8 cellular contexts compared by ENCODE assay signal in the genomic region with DNA sequence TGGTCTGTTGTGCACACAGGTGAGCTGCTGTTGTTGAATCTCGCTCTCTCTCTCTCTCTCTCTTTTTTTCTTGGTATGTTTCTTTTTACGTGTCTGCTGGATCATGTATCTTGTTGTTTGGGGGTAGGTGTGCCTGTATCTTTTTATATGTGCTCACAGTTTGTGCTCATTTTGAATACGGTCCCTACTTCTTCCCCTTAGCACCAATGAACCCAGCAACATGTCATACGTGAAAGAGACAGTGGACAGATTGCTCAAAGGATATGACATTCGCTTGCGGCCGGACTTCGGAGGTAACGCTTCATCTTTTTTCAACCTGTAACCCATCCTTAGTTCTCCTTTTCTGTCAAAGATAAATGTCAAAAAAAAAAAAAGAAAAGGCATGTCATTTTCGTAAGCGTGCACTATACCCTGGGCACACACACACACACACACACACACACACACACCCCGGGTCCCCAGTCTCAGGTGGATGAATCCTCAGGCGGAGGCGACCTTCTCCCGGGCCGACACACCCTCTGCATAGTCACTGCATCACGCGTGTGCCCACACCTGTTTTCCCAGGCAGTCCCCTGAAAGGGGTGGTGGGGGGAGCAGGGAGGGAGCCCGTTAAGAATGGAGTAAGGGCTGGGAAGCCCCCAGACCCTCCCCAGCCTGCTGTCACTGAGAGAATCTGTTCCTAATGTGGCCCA. TPM values are rescaled to one million over a fixed set of nuclear protein-coding genes. Genes with fewer than 3 reads are reported as not detected.
DNase-seq lines count a peak whose midpoint lies in the region; ATAC-seq and TF ChIP-seq lines count a peak whose summit lies in the region.

No MANE protein-coding gene starts in this region.

- H3K79me2 ChIP-seq in ACC112 (ENCODE audit: control insufficient read depth, insufficient read depth, low read length, unreplicated experiment), result no peaks in the 10 kb centered on the region

- CTCF ChIA-PET in activated B cell treated with CpG ODN at 0.5 μM for 24 hours (lab: Charles Lee), result no interaction called here

- H3K4me1 Mint-ChIP-seq in activated B cell treated with CpG ODN at 0.5 μM for 24 hours (peaks cover 20% of the 10 kb centered on the region), glutamatergic neuron (ENCODE audit: low read depth, unreplicated experiment) (peaks cover 14% of the 10 kb centered on the region)

- peaks cover 34% of the 10 kb centered on the region for H3K27me3 Mint-ChIP-seq in activated B cell treated with CpG ODN at 0.5 μM for 24 hours
- peaks cover 5% of the 10 kb centered on the region for H3K27me3 Mint-ChIP-seq in glutamatergic neuron (ENCODE audit: unreplicated experiment)

- no peak overlapping the region for H3K27ac ChIP-seq in ACC112 (ENCODE audit: low read depth, low read length)

- H3K27ac Mint-ChIP-seq in activated B cell treated with CpG ODN at 0.5 μM for 24 hours (no peak overlapping the region), glutamatergic neuron (ENCODE audit: unreplicated experiment) (peak overlapping the region; percentile 82)

- H3K36me3 Mint-ChIP-seq in activated B cell treated with CpG ODN at 0.5 μM for 24 hours (ENCODE audit: low read depth) (no peaks in the 10 kb centered on the region), glutamatergic neuron (ENCODE audit: unreplicated experiment) (no peaks in the 10 kb centered on the region)

- peak; percentile 5 for ATAC-seq in GM21619 (IDR thresholded peaks at IDR 0.05; ENCODE audit: unreplicated experiment)
- no peak for ATAC-seq in activated B cell treated with CpG ODN at 0.5 μM for 24 hours (ENCODE audit: low read depth)
- no peak for ATAC-seq in HG02571 (IDR thresholded peaks at IDR 0.05; ENCODE audit: unreplicated experiment)

- no peaks in the 10 kb centered on the region for H3K36me3 ChIP-seq in ACC112 (ENCODE audit: insufficient read depth, low read length)

- peaks cover 70% of the 10 kb centered on the region for H3K27me3 ChIP-seq in ACC112 (ENCODE audit: insufficient read depth, low read length)

- peak overlapping the region; percentile 77 for H2AFZ ChIP-seq in ACC112 (ENCODE audit: low read length, unreplicated experiment)

- POLR2A ChIA-PET in activated B cell treated with CpG ODN at 0.5 μM for 24 hours (lab: Charles Lee), result no interaction called here

- H3K4me1 ChIP-seq in ACC112 (ENCODE audit: control insufficient read depth, insufficient read depth, low read length, unreplicated experiment), result peaks cover 2% of the 10 kb centered on the region

- TF ChIP-seq CTCF in activated B cell treated with CpG ODN at 0.5 μM for 24 hours (IDR thresholded peaks at IDR 0.05) (no peak), glutamatergic neuron (IDR thresholded peaks at IDR 0.05; ENCODE audit: partially characterized antibody, unreplicated experiment) (no peak)

- intact Hi-C loops in activated B cell treated with CpG ODN at 0.5 μM for 24 hours (cut with micrococcal nuclease) (no loop called here), posterior cingulate gyrus (cut with DNase I) (loop anchor here (2.0 to 5.0 kb wide), 3 partner anchors 100 to 350 kb away; no protein-coding TSS in a partner anchor)

- H3K4me3 Mint-ChIP-seq in activated B cell treated with CpG ODN at 0.5 μM for 24 hours (peak overlapping the region; percentile 32), glutamatergic neuron (ENCODE audit: unreplicated experiment) (peak overlapping the region; percentile 97)

- DNase-seq in activated B cell treated with CpG ODN at 0.5 μM for 24 hours (no peak), glutamatergic neuron (no peak), posterior cingulate gyrus (peak in 7 of 10 donors; percentile 12 to 80 (median 23)), SHP77 (lab: John Stamatoyannopoulos, UW) (no peak), GDM1 (lab: John Stamatoyannopoulos, UW) (no peak)

- H3K4me3 ChIP-seq in ACC112 (ENCODE audit: low read depth, low read length), result peak overlapping the region; percentile 76

- H3K9me3 Mint-ChIP-seq in activated B cell treated with CpG ODN at 0.5 μM for 24 hours (no peaks in the 10 kb centered on the region), glutamatergic neuron (ENCODE audit: unreplicated experiment) (peaks cover 15% of the 10 kb centered on the region)

RNA-seq across cellular contexts. Expression of a gene that starts 0.5 kb away (rescaled TPM):
- total RNA-seq in activated B cell treated with CpG ODN at 0.5 μM for 24 hours (not detected in 2 replicates), glutamatergic neuron (ENCODE audit: unreplicated experiment) (4.9 TPM)

RNA-seq across cellular contexts. Expression of a gene that starts 38.5 kb away (rescaled TPM):
- not detected in 2 replicates for total RNA-seq in activated B cell treated with CpG ODN at 0.5 μM for 24 hours
- total RNA-seq in glutamatergic neuron (ENCODE audit: unreplicated experiment), result not detected

Comparison
In these comparisons a context has a peak if more than half of its experiments do, and no peak if none do; other contexts are left out.
1. DNase-seq: peak in posterior cingulate gyrus (7 of 10); none in activated B cell treated with CpG ODN at 0.5 μM for 24 hours (single experiment), glutamatergic neuron (single experiment), SHP77 (0 of 2) and GDM1 (single experiment).